In genomic region chr12:56530390-56531055, GRCh38 we compare ENCODE assay signal across 19 cellular contexts. TPM values are rescaled to one million over a fixed set of nuclear protein-coding genes. Genes with fewer than 3 reads are reported as not detected.
DNase-seq lines count a peak whose midpoint lies in the region; ATAC-seq, FAIRE-seq and TF ChIP-seq lines count a peak whose summit lies in the region.
"Had no signal": no experiment of that assay in that cellular context is flagged by ENCODE, and none has a peak within 500 bp of the region (broad histone marks: within the 10 kb centered on the region; RNA-seq: fewer than 3 reads in every experiment).

No MANE protein-coding gene starts in this region.

- ATAC-seq in A549: no peak
- ATAC-seq in CD4-positive, alpha-beta T cell (ENCODE audit: poor library complexity): no peak
- no peak for ATAC-seq in natural killer cell treated with Interleukin-12 subunit alpha and Interleukin-12 subunit beta and Interleukin-15 and Interleukin-18, amount 100 ng/mL, for 72 hours
- ATAC-seq: CD8-positive, alpha-beta T cell had no signal

- H3K27ac ChIP-seq in A549 (peak overlapping the region; percentile 0 to 59; a peak in 3 of 6 replicates), fibroblast of lung (ENCODE audit: insufficient read depth, low read length) (no peak overlapping the region), RWPE1 (no peak overlapping the region; the same call in 1 of the 2 replicates)
- H3K27ac ChIP-seq in CD4-positive, alpha-beta T cell (ENCODE audit: low read depth, low read length): no peak overlapping the region
- H3K27ac ChIP-seq: HL-60, PC-9, SK-N-MC had no signal

- H3K4me2 ChIP-seq in A549 (peak overlapping the region; percentile 39), fibroblast of lung (ENCODE audit: extremely low read depth, insufficient read depth, low read length) (peak overlapping the region; percentile 58), skeletal muscle satellite cell (ENCODE audit: low read length) (peak overlapping the region; percentile 1)
- H3K4me2 ChIP-seq: PC-9 had no signal

- H3K27me3 Mint-ChIP-seq in CD4-positive, alpha-beta T cell: no peaks in the 10 kb centered on the region
- no peaks in the 10 kb centered on the region for H3K27me3 Mint-ChIP-seq in natural killer cell treated with Interleukin-12 subunit alpha and Interleukin-12 subunit beta and Interleukin-15 and Interleukin-18, amount 100 ng/mL, for 72 hours

- TF ChIP-seq RAD21 in A549 (conservative IDR thresholded peaks at IDR 0.05 in 1 of 2, IDR thresholded peaks at IDR 0.05 in 1 of 2): no peak

- TF ChIP-seq CTCF in A549 (IDR thresholded peaks at IDR 0.05) (no peak), fibroblast of lung (conservative IDR thresholded peaks at IDR 0.05 in 1 of 2, IDR thresholded peaks at IDR 0.05 in 1 of 2; ENCODE audit: low read depth in 1 of 2, low read length in 2 of 2) (no peak), RWPE1 (conservative IDR thresholded peaks at IDR 0.05; ENCODE audit: low read depth) (no peak)
- TF ChIP-seq CTCF in CD4-positive, alpha-beta T cell (IDR thresholded peaks at IDR 0.05): no peak

- H3K27me3 ChIP-seq in fibroblast of lung (ENCODE audit: control insufficient read depth, insufficient read depth, low read length) (no peaks in the 10 kb centered on the region), skeletal muscle satellite cell (ENCODE audit: control insufficient read depth, insufficient read depth, low read length) (no peaks in the 10 kb centered on the region)
- no peaks in the 10 kb centered on the region for H3K27me3 ChIP-seq in CD4-positive, alpha-beta T cell (ENCODE audit: control insufficient read depth, insufficient read depth, low read length)

- no peak overlapping the region for H3K9ac ChIP-seq in fibroblast of lung (ENCODE audit: insufficient read depth, low read length)
- peak overlapping the region; percentile 25 for H3K9ac ChIP-seq in skeletal muscle satellite cell (ENCODE audit: low read depth, low read length)

- POLR2A ChIA-PET in A549 (lab: Yijun Ruan, JAX) (interaction anchor here (0.9 kb wide), 1 partner anchor 9 kb away, joined by 3 read pairs; the partner anchor contains the start of gene RBMS2), RWPE1 (lab: Yijun Ruan, JAX; ENCODE audit: low non-redundant PET) (no interaction called here)
- POLR2A ChIA-PET in CD4-positive, alpha-beta T cell (lab: Charles Lee): interaction anchor here (1.8 kb wide), 1 partner anchor 8 kb away, joined by 5 read pairs; the partner anchor contains the start of gene RBMS2

- H3K4me3 ChIP-seq in A549: no peak overlapping the region
- no peak overlapping the region for H3K4me3 ChIP-seq in fibroblast of lung (replicated peaks in 1 of 4; ENCODE audit: control extremely low read depth in 1 of 4, insufficient read depth in 1 of 4, low read depth in 3 of 4, low read length in 4 of 4)
- H3K4me3 ChIP-seq in skeletal muscle satellite cell (ENCODE audit: low read length): no peak overlapping the region
- H3K4me3 ChIP-seq: PC-9, SK-N-MC had no signal

- TF ChIP-seq POLR2A in A549 (IDR thresholded peaks at IDR 0.05; ENCODE audit: low read length): no peak

- no peak for DNase-seq in A549 (ENCODE audit: low read depth in 1 of 2, low spot score in 1 of 2)
- DNase-seq in LHCN-M2 (ENCODE audit: low read depth): peak; percentile 27
- peak in 1 of 2 donors; percentile 25 for DNase-seq in fibroblast of lung (ENCODE audit: low read depth in 2 of 2)
- no peak for DNase-seq in CD4-positive, alpha-beta T cell
- no peak for DNase-seq in RWPE1 (ENCODE audit: low spot score)
- no peak for DNase-seq in stimulated activated CD4-positive, alpha-beta T cell treated with anti-CD3 and anti-CD28 coated beads, Interleukin-4, amount 100 ng/mL, for 1 hour
- no peak for DNase-seq in natural killer cell treated with Interleukin-12 subunit alpha and Interleukin-12 subunit beta and Interleukin-15 and Interleukin-18, amount 100 ng/mL, for 72 hours (ENCODE audit: low spot score)
- DNase-seq: 8988T; CD8-positive, alpha-beta T cell; H7; NCI-H1436; NCI-H2081; NCI-H510A; NCI-H774; PC-9 had no signal

- CTCF ChIA-PET in A549 (lab: Yijun Ruan, JAX) (interaction anchor here (0.6 to 4.5 kb wide), 4 partner anchors 9 to 104 kb away, joined by 3 to 28 read pairs (median 8); no protein-coding TSS in a partner anchor), RWPE1 (lab: Yijun Ruan, JAX) (interaction anchor here (1.5 kb wide), 1 partner anchor 16 kb away, joined by 5 read pairs; no protein-coding TSS in a partner anchor)
- CTCF ChIA-PET in CD4-positive, alpha-beta T cell (lab: Charles Lee): interaction anchor here (1.1 kb wide), 1 partner anchor 93 kb away, joined by 3 read pairs; no protein-coding TSS in a partner anchor

- no peaks in the 10 kb centered on the region for H3K4me1 Mint-ChIP-seq in CD4-positive, alpha-beta T cell (ENCODE audit: low read depth)
- no peaks in the 10 kb centered on the region for H3K4me1 Mint-ChIP-seq in natural killer cell treated with Interleukin-12 subunit alpha and Interleukin-12 subunit beta and Interleukin-15 and Interleukin-18, amount 100 ng/mL, for 72 hours (ENCODE audit: low read depth in 2 of 2)

- H3K9me3 ChIP-seq in A549 (no peaks in the 10 kb centered on the region), fibroblast of lung (ENCODE audit: control insufficient read depth, insufficient read depth, low read depth, low read length) (no peaks in the 10 kb centered on the region), skeletal muscle satellite cell (replicated peaks; ENCODE audit: low read length) (no peaks in the 10 kb centered on the region)
- H3K9me3 ChIP-seq in CD4-positive, alpha-beta T cell (ENCODE audit: control insufficient read depth, low read length): no peaks in the 10 kb centered on the region

- intact Hi-C loops in CD4-positive, alpha-beta T cell (cut with DNase I, micrococcal nuclease): no loop called here

- peaks cover 84% of the 10 kb centered on the region for H3K79me2 ChIP-seq in fibroblast of lung (ENCODE audit: control insufficient read depth, insufficient read depth, low read length)

- no peaks in the 10 kb centered on the region for H4K20me1 ChIP-seq in fibroblast of lung (ENCODE audit: control insufficient read depth, extremely low read depth, insufficient read depth, low read length)

- no peak overlapping the region for H3K27ac Mint-ChIP-seq in CD4-positive, alpha-beta T cell
- no peak overlapping the region for H3K27ac Mint-ChIP-seq in natural killer cell treated with Interleukin-12 subunit alpha and Interleukin-12 subunit beta and Interleukin-15 and Interleukin-18, amount 100 ng/mL, for 72 hours
- H3K27ac Mint-ChIP-seq: CD8-positive, alpha-beta T cell had no signal

- no peaks in the 10 kb centered on the region for H3K36me3 Mint-ChIP-seq in CD4-positive, alpha-beta T cell (ENCODE audit: low read depth)
- H3K36me3 Mint-ChIP-seq in natural killer cell treated with Interleukin-12 subunit alpha and Interleukin-12 subunit beta and Interleukin-15 and Interleukin-18, amount 100 ng/mL, for 72 hours: no peaks in the 10 kb centered on the region
- H3K36me3 Mint-ChIP-seq: CD8-positive, alpha-beta T cell had no signal

- peaks cover 49% of the 10 kb centered on the region for H3K4me1 ChIP-seq in A549
- peaks cover 15% of the 10 kb centered on the region for H3K4me1 ChIP-seq in fibroblast of lung (ENCODE audit: control insufficient read depth, extremely low read depth, insufficient read depth, low read length)
- peaks cover 35% of the 10 kb centered on the region for H3K4me1 ChIP-seq in skeletal muscle satellite cell (ENCODE audit: control insufficient read depth, insufficient read depth, low read length)

- no peaks in the 10 kb centered on the region for H3K36me3 ChIP-seq in fibroblast of lung (ENCODE audit: control insufficient read depth, insufficient read depth, low read length)
- peaks cover 7% of the 10 kb centered on the region for H3K36me3 ChIP-seq in skeletal muscle satellite cell (ENCODE audit: insufficient read depth, low read length)

- no peak overlapping the region for H2AFZ ChIP-seq in fibroblast of lung (ENCODE audit: low read length)
- H2AFZ ChIP-seq: PC-9 had no signal

- peak; percentile 18 for FAIRE-seq in A549 (lab: Jason Lieb, UNC)
- FAIRE-seq: HTR-8/SVneo had no signal

- no peak overlapping the region for H3K4me3 Mint-ChIP-seq in CD4-positive, alpha-beta T cell
- H3K4me3 Mint-ChIP-seq in natural killer cell treated with Interleukin-12 subunit alpha and Interleukin-12 subunit beta and Interleukin-15 and Interleukin-18, amount 100 ng/mL, for 72 hours: no peak overlapping the region
- H3K4me3 Mint-ChIP-seq: CD8-positive, alpha-beta T cell had no signal

- 67% methylated on average over 7 of the region's 7 CpGs for WGBS in A549 (ENCODE audit: missing lambda C conversion rate)

- H3K9me3 Mint-ChIP-seq in CD4-positive, alpha-beta T cell: no peaks in the 10 kb centered on the region
- H3K9me3 Mint-ChIP-seq in natural killer cell treated with Interleukin-12 subunit alpha and Interleukin-12 subunit beta and Interleukin-15 and Interleukin-18, amount 100 ng/mL, for 72 hours: no peaks in the 10 kb centered on the region
- H3K9me3 Mint-ChIP-seq: CD8-positive, alpha-beta T cell had no signal

- TF ChIP-seq EP300 in A549 (IDR thresholded peaks at IDR 0.05): no peak

RNA-seq across cellular contexts. Expression of gene RBMS2, which starts 8.9 kb away (rescaled TPM):
- polyA plus RNA-seq in A549 (2011; rRNA removed) (46.4 and 61.6 TPM in 2 replicates), A549 (2017; fragmentation: RNase III; extraction: RNeasy Plus Mini Kit Qiagen cat#74134 plus additional on column Dnase treatment) (13.3 to 16.5 TPM (median 15.1 TPM) in 3 replicates), fibroblast of lung (66.9 and 76.2 TPM in 2 replicates)
- polyA plus RNA-seq in A549 (2012; cell fraction: cytosol; rRNA removed): 17.7 and 27.3 TPM in 2 replicates
- 19.4 and 20.9 TPM in 2 replicates for polyA plus RNA-seq in A549 (2012; cell fraction: nucleus; rRNA removed)
- 81.1 and 121 TPM in 2 replicates for polyA minus RNA-seq in A549 (2011; rRNA and poly(A)+ RNA removed)
- total RNA-seq in LHCN-M2 (2014; rRNA removed) (12.1 and 13.0 TPM in 2 replicates), fibroblast of lung (11.3 and 23.1 TPM in 2 replicates)
- 37.9 TPM for polyA plus RNA-seq in LHCN-M2 (2012)
- polyA plus RNA-seq in fibroblast of lung (2012): 31.1 and 37.3 TPM in 2 replicates
- 95.2 and 124 TPM in 2 replicates for polyA minus RNA-seq in fibroblast of lung (ENCODE audit: low replicate concordance)
- total RNA-seq in skeletal muscle satellite cell (2012; rRNA removed): 6.6 and 7.9 TPM in 2 replicates
- total RNA-seq in CD4-positive, alpha-beta T cell: 10 to 100 TPM in 1 of 2 experiments, 1 to 10 TPM in 1; 5.1 to 10.8 TPM
- 1 to 10 TPM; 1.5 to 2.9 TPM for total RNA-seq in natural killer cell treated with Interleukin-12 subunit alpha and Interleukin-12 subunit beta and Interleukin-15 and Interleukin-18, amount 100 ng/mL, for 72 hours

RNA-seq across cellular contexts. Expression of gene GLS2, which starts 42.6 kb away (rescaled TPM):
- 0.36 and 0.61 TPM in 2 replicates for polyA plus RNA-seq in A549 (2011; rRNA removed)
- polyA plus RNA-seq in A549 (2012; cell fraction: cytosol; rRNA removed): 0.16 and 0.30 TPM in 2 replicates
- polyA plus RNA-seq in A549 (2012; cell fraction: nucleus; rRNA removed): 0.09 and 0.24 TPM in 2 replicates
- polyA plus RNA-seq in A549 (2017; fragmentation: RNase III; extraction: RNeasy Plus Mini Kit Qiagen cat#74134 plus additional on column Dnase treatment): 0.07 to 0.44 TPM (median 0.18 TPM) in 3 replicates
- polyA minus RNA-seq in A549 (2011; rRNA and poly(A)+ RNA removed): 0.17 and 1.1 TPM in 2 replicates
- not detected in 2 replicates for total RNA-seq in LHCN-M2 (2014; rRNA removed)
- polyA plus RNA-seq in LHCN-M2 (2012): 0.07 TPM
- total RNA-seq in fibroblast of lung: under 0.01 and 0.17 TPM in 2 replicates
- polyA plus RNA-seq in fibroblast of lung: 0.03 and 0.08 TPM in 2 replicates
- 0.10 TPM in 1 of 2 replicates, not detected in the other for polyA plus RNA-seq in fibroblast of lung (2012)
- polyA minus RNA-seq in fibroblast of lung (ENCODE audit: low replicate concordance): 0.78 TPM in 1 of 2 replicates, not detected in the other
- 0.25 TPM in 1 of 2 replicates, not detected in the other for total RNA-seq in skeletal muscle satellite cell (2012; rRNA removed)
- 1 to 10 TPM; 1.6 to 2.2 TPM for total RNA-seq in CD4-positive, alpha-beta T cell
- total RNA-seq in natural killer cell treated with Interleukin-12 subunit alpha and Interleukin-12 subunit beta and Interleukin-15 and Interleukin-18, amount 100 ng/mL, for 72 hours: under 1 TPM in 1 of 2 donors, not detected in 1; 0.17 TPM

Comparison
In these comparisons a context has a peak if more than half of its experiments do, and no peak if none do; other contexts are left out.
1. H3K27ac ChIP-seq: peak in A549 (2 of 2); none in fibroblast of lung (single experiment), CD4-positive, alpha-beta T cell (single experiment) and RWPE1 (single experiment).
2. H3K4me2 ChIP-seq: peak in every context shown above with its lines; median percentile 58 in fibroblast of lung; 39 in A549; 1 in skeletal muscle satellite cell.